18 cellular contexts compared by ENCODE assay signal in genomic region chr5:34526682-34527305, GRCh38.
DNase-seq lines count a peak whose midpoint lies in the region; ATAC-seq lines count a peak whose summit lies in the region.
"Had no signal": no experiment of that assay in that cellular context is flagged by ENCODE, and none has a peak within 500 bp of the region (broad histone marks: within the 10 kb centered on the region; RNA-seq: fewer than 3 reads in every experiment).

No MANE protein-coding gene starts in this region.

- DNase-seq in NCI-H2196 (lab: John Stamatoyannopoulos, UW; ENCODE audit: unreplicated experiment) (peak; percentile 20), NCI-H2196 treated with DMSO at 0.1 percent for 48 hours (lab: John Stamatoyannopoulos, UW; ENCODE audit: unreplicated experiment) (no peak), NCI-H69 (lab: John Stamatoyannopoulos, UW) (peak; percentile 40), adipocyte (ENCODE audit: low read depth) (peak; percentile 26), trophoblast cell (peak; percentile 59 to 89), middle frontal gyrus (ENCODE audit: extremely low spot score, low spot score) (no peak)
- DNase-seq: 8988T, DMS79, KBM-7, NCI-H1092 treated with DMSO at 0.1 percent for 48 hours, NCI-H187, NCI-H2171, NCI-H510A treated with DMSO at 0.1 percent for 48 hours, SIG-M5 had no signal

- H3K23ac ChIP-seq in trophoblast cell (ENCODE audit: low read length): no peak overlapping the region

- H3K27ac ChIP-seq in trophoblast cell (ENCODE audit: low read depth, low read length): no peak overlapping the region

- no CpG with 5 or more reads among the region's 3 CpGs for WGBS in trophoblast cell (ENCODE audit: extremely low coverage, insufficient coverage, insufficient read length)

- H3K9me3 ChIP-seq in adipocyte (ENCODE audit: control insufficient read depth, low read length) (no peaks in the 10 kb centered on the region), trophoblast cell (ENCODE audit: insufficient read depth, low read depth, low read length) (no peaks in the 10 kb centered on the region)

- peaks cover 30% of the 10 kb centered on the region for H3K4me1 ChIP-seq in adipocyte (ENCODE audit: control insufficient read depth, insufficient read depth, low read length)
- peaks cover 9 to 10% of the 10 kb centered on the region in 2 experiments for H3K4me1 ChIP-seq in trophoblast cell (ENCODE audit: control insufficient read depth in 1 of 2, insufficient read depth in 2 of 2, low read length in 2 of 2)

- peak overlapping the region; percentile 56 for H2BK12ac ChIP-seq in trophoblast cell (ENCODE audit: low read length)

- no peak overlapping the region for H2AFZ ChIP-seq in trophoblast cell (ENCODE audit: insufficient read depth, low read length, poor library complexity)
- H2AFZ ChIP-seq: GM23338 had no signal

- peak overlapping the region; percentile 64 for H2BK120ac ChIP-seq in trophoblast cell (ENCODE audit: insufficient read depth, low read length, poor library complexity)

- H3K4ac ChIP-seq in trophoblast cell (ENCODE audit: low read depth, low read length): no peak overlapping the region

- no peak overlapping the region for H3K14ac ChIP-seq in trophoblast cell (ENCODE audit: low read length)

- ATAC-seq in GM18517 (IDR thresholded peaks at IDR 0.05; ENCODE audit: unreplicated experiment): no peak
- no peak for ATAC-seq in HG02973 (IDR thresholded peaks at IDR 0.05; ENCODE audit: unreplicated experiment)
- ATAC-seq: GM23338, Panc1 had no signal

- no peak overlapping the region for H3K4me2 ChIP-seq in trophoblast cell (ENCODE audit: low read length)
- H3K4me2 ChIP-seq: GM23338 had no signal

- H3K18ac ChIP-seq in trophoblast cell (ENCODE audit: low read length): no peak overlapping the region

- peaks cover 21% of the 10 kb centered on the region for H3K79me1 ChIP-seq in trophoblast cell (ENCODE audit: low read length)

- no peak overlapping the region for H2AK5ac ChIP-seq in trophoblast cell (ENCODE audit: low read length)

- no peaks in the 10 kb centered on the region for H3K36me3 ChIP-seq in adipocyte (ENCODE audit: control insufficient read depth, insufficient read depth, low read length, severe bottlenecking)
- no peaks in the 10 kb centered on the region for H3K36me3 ChIP-seq in trophoblast cell (ENCODE audit: control insufficient read depth in 1 of 2, insufficient read depth in 2 of 2, low read length in 2 of 2)

- no peak overlapping the region for H4K12ac ChIP-seq in trophoblast cell (ENCODE audit: low read depth, low read length)

- H3K4me3 ChIP-seq in adipocyte (ENCODE audit: low read length) (no peak overlapping the region), trophoblast cell (ENCODE audit: low read depth, low read length) (no peak overlapping the region)
- H3K4me3 ChIP-seq: GM23338 had no signal

- peak overlapping the region; percentile 43 for H2BK5ac ChIP-seq in trophoblast cell (ENCODE audit: low read depth, low read length, poor library complexity)

- H4K91ac ChIP-seq in trophoblast cell (ENCODE audit: low read depth, low read length): peak overlapping the region; percentile 52

- H3K9ac ChIP-seq in adipocyte (ENCODE audit: low read length): no peak overlapping the region
- H3K9ac ChIP-seq in trophoblast cell (ENCODE audit: low read length): no peak overlapping the region

- peak overlapping the region; percentile 54 for H4K8ac ChIP-seq in trophoblast cell (ENCODE audit: low read depth, low read length)

- H3K27me3 ChIP-seq in adipocyte (replicated peaks; ENCODE audit: control insufficient read depth, insufficient read depth, low read length): no peaks in the 10 kb centered on the region
- no peaks in the 10 kb centered on the region for H3K27me3 ChIP-seq in trophoblast cell (ENCODE audit: insufficient read depth, low read length)

- H3K79me2 ChIP-seq in trophoblast cell (ENCODE audit: control insufficient read depth, insufficient read depth, low read length, poor library complexity): no peaks in the 10 kb centered on the region

Comparison
In these comparisons a context has a peak if more than half of its experiments do, and no peak if none do; other contexts are left out.
1. DNase-seq: peak in NCI-H2196 (single experiment), NCI-H69 (single experiment), adipocyte (single experiment) and trophoblast cell (2 of 2); none in NCI-H2196 treated with DMSO at 0.1 percent for 48 hours (single experiment) and middle frontal gyrus (single experiment).